Comparison of ENCODE assay signal across 17 cellular contexts in the genomic region with DNA sequence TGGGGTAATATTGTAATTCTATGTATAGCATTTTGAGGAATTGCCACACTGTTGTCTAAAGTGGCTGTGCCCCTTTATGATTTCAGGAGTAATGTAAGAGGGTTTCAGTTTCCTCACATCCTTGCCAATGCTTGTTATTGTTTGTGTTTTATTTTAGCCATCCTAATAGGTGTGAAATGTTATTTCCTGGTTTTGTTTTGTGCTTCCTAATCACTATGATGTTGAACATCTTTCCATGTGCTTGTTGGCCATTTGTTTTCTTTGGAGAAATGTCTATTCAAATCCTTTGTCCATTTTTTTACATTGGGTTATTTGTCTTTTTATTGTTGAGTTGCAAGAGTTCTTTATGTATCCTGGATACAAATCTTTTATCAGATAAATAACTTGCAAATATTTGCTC.
"Had no signal": no experiment of that assay in that cellular context is flagged by ENCODE, and none has a peak within 500 bp of the region (broad histone marks: within the 10 kb centered on the region; RNA-seq: fewer than 3 reads in every experiment).

No MANE protein-coding gene starts in this region.

- DNase-seq: KBM-7; NCI-H1048; NCI-H1105; NCI-H1436 treated with DMSO at 0.1 percent for 48 hours; NCI-H1694; NCI-H2029 treated with DMSO at 0.1 percent for 48 hours; NCI-H446 treated with DMSO at 0.1 percent for 48 hours; NCI-H524 treated with DMSO at 0.1 percent for 48 hours; NK-92 treated with Interleukin-12 subunit alpha and Interleukin-12 subunit beta, amount 100 ng/mL, for 24 hours; OCI-M1; PC-9; Peyer's patch; SHP77 treated with DMSO at 0.1 percent for 48 hours; SJCRH30 had no signal

- H3K4me2 ChIP-seq: PC-9 had no signal

- H3K36me3 ChIP-seq: Peyer's patch, SJCRH30 had no signal

- H2AFZ ChIP-seq: PC-9 had no signal

- H3K9me3 ChIP-seq: Peyer's patch, SJCRH30 had no signal

- H3K27ac ChIP-seq: HL-60, PC-9, Peyer's patch, SJCRH30 had no signal

- H3K27me3 ChIP-seq: Peyer's patch, SJCRH30 had no signal

- ATAC-seq: Right ventricle myocardium inferior, SK-N-SH treated with all-trans-retinoic acid at 6 μM for 48 hours had no signal

- H3K4me3 ChIP-seq: PC-9, Peyer's patch, SJCRH30 had no signal
